ENCODE assay signal across 7 cellular contexts in the genomic region with DNA sequence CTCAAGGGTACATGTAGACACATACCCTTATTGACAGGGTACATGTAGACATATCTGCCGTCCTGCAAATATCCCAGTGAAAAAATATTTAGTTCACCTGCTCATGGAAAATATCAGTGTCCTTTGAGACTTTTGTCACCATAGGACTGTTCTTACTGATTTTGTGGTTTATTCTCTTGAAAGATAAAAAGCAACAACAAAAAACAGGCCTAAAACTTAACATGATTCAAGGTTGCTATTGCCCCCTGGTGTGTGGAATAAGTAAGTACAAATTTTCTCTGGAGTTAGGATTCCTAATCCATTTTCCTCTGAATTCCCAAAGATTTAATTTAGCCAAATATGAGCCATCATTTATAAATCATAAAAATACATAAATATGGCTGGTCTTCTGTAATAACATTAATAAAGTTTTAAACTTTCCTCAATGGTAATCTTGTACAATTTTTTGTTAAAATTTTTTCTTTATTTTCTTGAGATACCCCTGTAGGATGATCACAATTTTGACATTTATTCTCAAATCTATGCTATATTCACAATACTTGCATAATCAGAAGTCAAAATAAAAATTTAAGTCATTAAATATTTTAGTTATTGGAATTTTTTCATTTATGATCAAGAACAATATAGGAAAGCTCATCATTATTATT.
DNase-seq lines count a peak whose midpoint lies in the region; TF ChIP-seq lines count a peak whose summit lies in the region.

No MANE protein-coding gene starts in this region.

- no peaks in the 10 kb centered on the region for H3F3A ChIP-seq in Loucy (ENCODE audit: low read depth)

- H3K4me3 ChIP-seq in GM12865 (ENCODE audit: low read depth, low read length), result no peak overlapping the region
- no peak overlapping the region for H3K4me3 ChIP-seq in Loucy (ENCODE audit: low read length, poor library complexity, severe bottlenecking)
- H3K4me3 ChIP-seq in osteoblast (ENCODE audit: insufficient read depth, low read length), result no peak overlapping the region

- H3K27ac ChIP-seq in osteoblast (ENCODE audit: low read depth, low read length), result no peak overlapping the region

- H3K36me3 ChIP-seq in Loucy (ENCODE audit: insufficient read depth, low read length) (no peaks in the 10 kb centered on the region), osteoblast (ENCODE audit: insufficient read depth, low read length) (no peaks in the 10 kb centered on the region)

- H4K20me1 ChIP-seq in Loucy (ENCODE audit: insufficient read depth, low read length, poor library complexity, severe bottlenecking), result no peaks in the 10 kb centered on the region
- no peaks in the 10 kb centered on the region for H4K20me1 ChIP-seq in osteoblast (ENCODE audit: insufficient read depth, low read length)

- H3K4me1 ChIP-seq in Loucy (ENCODE audit: insufficient read depth, low read length, poor library complexity, severe bottlenecking) (no peaks in the 10 kb centered on the region), osteoblast (ENCODE audit: insufficient read depth, low read length) (no peaks in the 10 kb centered on the region)

- H3K27me3 ChIP-seq in Loucy (ENCODE audit: insufficient read depth, low read length, poor library complexity, severe bottlenecking) (no peaks in the 10 kb centered on the region), osteoblast (ENCODE audit: insufficient read depth, low read length) (no peaks in the 10 kb centered on the region)

- peak; percentile 50 for TF ChIP-seq CTCF in GM12865 (IDR thresholded peaks at IDR 0.05; ENCODE audit: insufficient read depth, low read depth, low read length, missing control alignments)
- TF ChIP-seq CTCF in Loucy (conservative IDR thresholded peaks at IDR 0.05; ENCODE audit: low read length), result peak; percentile 76
- peak; percentile 26 for TF ChIP-seq CTCF in osteoblast (IDR thresholded peaks at IDR 0.05; ENCODE audit: extremely low read depth, low read depth, low read length)

- H3K9ac ChIP-seq in Loucy (ENCODE audit: low read depth, low read length, poor library complexity, severe bottlenecking), result no peak overlapping the region

- H2AFZ ChIP-seq in Loucy (ENCODE audit: low read length) (no peak overlapping the region), osteoblast (ENCODE audit: low read length) (no peak overlapping the region)

- DNase-seq in GM12865 (ENCODE audit: low read depth), result peak; percentile 20
- peak; percentile 10 for DNase-seq in brain pericyte (ENCODE audit: low read depth, low spot score)
- DNase-seq in osteoblast (ENCODE audit: insufficient read length, low spot score, missing footprints), result no peak
- DNase-seq in NCI-H187 treated with DMSO at 0.1 percent for 48 hours (lab: John Stamatoyannopoulos, UW), result no peak
- no peak for DNase-seq in 8988T
- DNase-seq in NCI-H128 (lab: John Stamatoyannopoulos, UW; ENCODE audit: unreplicated experiment), result no peak

- no peaks in the 10 kb centered on the region for H3K9me2 ChIP-seq in Loucy (replicated peaks; ENCODE audit: low read depth, low read length)

- H3K9me3 ChIP-seq in Loucy (ENCODE audit: insufficient read depth, low read depth, low read length) (no peaks in the 10 kb centered on the region), osteoblast (ENCODE audit: low read depth, low read length) (no peaks in the 10 kb centered on the region)

- H3K4me2 ChIP-seq in Loucy (ENCODE audit: low read depth, low read length, poor library complexity, severe bottlenecking), result no peak overlapping the region
- no peak overlapping the region for H3K4me2 ChIP-seq in osteoblast (ENCODE audit: insufficient read depth, low read length)

- H3K79me2 ChIP-seq in Loucy (ENCODE audit: insufficient read depth, low read length), result no peaks in the 10 kb centered on the region
- H3K79me2 ChIP-seq in osteoblast (ENCODE audit: insufficient read depth, low read length), result no peaks in the 10 kb centered on the region

Comparison
In these comparisons a context has a peak if more than half of its experiments do, and no peak if none do; other contexts are left out.
1. DNase-seq: peak in GM12865 (single experiment) and brain pericyte (single experiment); none in osteoblast (single experiment), NCI-H187 treated with DMSO at 0.1 percent for 48 hours (single experiment), 8988T (single experiment) and NCI-H128 (single experiment).
2. CTCF ChIP-seq: peak in every context shown above with its lines; median percentile 76 in Loucy; 50 in GM12865; 26 in osteoblast.